ENCODE assay signal across 1 cellular context in the genomic region with DNA sequence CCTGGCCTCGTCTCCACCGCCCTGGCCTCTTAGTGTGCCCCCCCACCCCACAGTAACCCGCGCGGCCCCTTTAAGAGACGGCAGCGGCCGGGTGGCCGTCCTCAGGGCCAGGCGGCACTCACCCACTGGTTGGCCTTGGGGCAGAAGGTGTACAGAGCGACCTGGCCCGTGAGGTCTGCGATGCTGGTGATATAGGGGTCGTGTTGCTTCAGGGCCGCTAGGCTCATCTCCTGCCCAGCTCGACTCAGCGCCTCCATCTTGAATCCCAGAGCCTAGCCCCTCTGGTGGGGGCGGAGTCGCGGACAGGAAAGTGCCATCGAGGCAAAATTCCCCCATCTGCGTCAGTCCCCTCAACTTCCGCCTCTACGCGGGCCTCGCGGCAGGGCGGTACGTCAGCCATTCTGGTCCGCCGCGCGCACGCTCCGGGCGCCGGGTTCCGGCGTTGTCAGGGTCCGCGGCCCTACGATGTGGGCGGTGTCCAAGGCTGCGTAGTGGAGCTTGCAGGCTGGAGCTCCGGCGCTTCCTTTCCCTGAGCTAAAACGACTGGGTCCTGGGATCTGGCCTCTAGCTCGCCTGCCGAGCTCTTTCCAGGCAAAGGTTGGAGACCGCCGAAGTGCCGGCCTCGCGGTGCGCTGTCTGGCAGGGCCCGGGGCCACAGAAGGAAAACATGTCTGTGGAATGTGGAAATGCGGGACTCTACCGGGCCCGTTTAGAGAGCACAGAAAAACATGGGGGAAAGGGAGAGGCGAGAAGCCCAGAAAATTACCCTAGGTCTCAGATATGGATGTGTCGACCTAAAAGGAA.
TF ChIP-seq lines count a peak whose summit lies in the region.

A gene (minus strand): TSS at position 283 of the 804 bp plus-strand sequence. CDS start 26 bp downstream, at position 257.

TF ChIP-seq in HEK293, 187 proteins besides CTCF, POLR2A, EP300 and RAD21 (continued from another document):
- peak; percentile 90 for TF ChIP-seq ZNF610 (tag by site-specific recombination; IDR thresholded peaks at IDR 0.05; ENCODE audit: borderline replicate concordance)
- TF ChIP-seq, protein P1, sequence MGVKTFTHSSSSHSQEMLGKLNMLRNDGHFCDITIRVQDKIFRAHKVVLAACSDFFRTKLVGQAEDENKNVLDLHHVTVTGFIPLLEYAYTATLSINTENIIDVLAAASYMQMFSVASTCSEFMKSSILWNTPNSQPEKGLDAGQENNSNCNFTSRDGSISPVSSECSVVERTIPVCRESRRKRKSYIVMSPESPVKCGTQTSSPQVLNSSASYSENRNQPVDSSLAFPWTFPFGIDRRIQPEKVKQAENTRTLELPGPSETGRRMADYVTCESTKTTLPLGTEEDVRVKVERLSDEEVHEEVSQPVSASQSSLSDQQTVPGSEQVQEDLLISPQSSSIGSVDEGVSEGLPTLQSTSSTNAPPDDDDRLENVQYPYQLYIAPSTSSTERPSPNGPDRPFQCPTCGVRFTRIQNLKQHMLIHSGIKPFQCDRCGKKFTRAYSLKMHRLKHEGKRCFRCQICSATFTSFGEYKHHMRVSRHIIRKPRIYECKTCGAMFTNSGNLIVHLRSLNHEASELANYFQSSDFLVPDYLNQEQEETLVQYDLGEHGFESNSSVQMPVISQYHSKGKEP (tag by site-specific recombination; IDR thresholded peaks at IDR 0.05) = peak; percentile 73
- no peak for TF ChIP-seq ZNF16 (tag by site-specific recombination; IDR thresholded peaks at IDR 0.05; ENCODE audit: low read depth)
- no peak for TF ChIP-seq ZNF776 (tag by site-specific recombination; IDR thresholded peaks at IDR 0.05; ENCODE audit: borderline replicate concordance)
- TF ChIP-seq ZNF157 (tag by site-specific recombination; IDR thresholded peaks at IDR 0.05) = no peak
- no peak; the same call in 1 of the 2 replicates for TF ChIP-seq BCL11A (tag by site-specific recombination; IDR thresholded peaks at IDR 0.05; ENCODE audit: low read depth)
- peak; percentile 76 for TF ChIP-seq OVOL3 (tag by site-specific recombination; IDR thresholded peaks at IDR 0.05)
- peak; percentile 77 for TF ChIP-seq ZBTB8A (tag by site-specific recombination; IDR thresholded peaks at IDR 0.05)
- TF ChIP-seq ZNF529 (tag by site-specific recombination; IDR thresholded peaks at IDR 0.05; ENCODE audit: insufficient replicate concordance) = no peak
- no peak for TF ChIP-seq ZNF555 (tag by site-specific recombination; conservative IDR thresholded peaks at IDR 0.05)
- peak; percentile 89 for TF ChIP-seq ZNF394 (tag by site-specific recombination; IDR thresholded peaks at IDR 0.05; ENCODE audit: borderline replicate concordance)
- TF ChIP-seq MZF1 (tag by site-specific recombination; IDR thresholded peaks at IDR 0.05; ENCODE audit: borderline replicate concordance) = peak; percentile 53; the same call in 1 of the 2 replicates
- no peak for TF ChIP-seq ZNF670 (tag by site-specific recombination; IDR thresholded peaks at IDR 0.05; ENCODE audit: low read depth)
- peak; percentile 86 for TF ChIP-seq ZEB2 (tag by site-specific recombination; IDR thresholded peaks at IDR 0.05)
- no peak for TF ChIP-seq ZBTB1 (tag by site-specific recombination; IDR thresholded peaks at IDR 0.05)
- TF ChIP-seq IKZF3 (tag by site-specific recombination; IDR thresholded peaks at IDR 0.05) = peak; percentile 65; the same call in 1 of the 2 replicates
- TF ChIP-seq ZNF121 (tag by site-specific recombination; IDR thresholded peaks at IDR 0.05) = peak; percentile 79; the same call in 1 of the 2 replicates
- no peak for TF ChIP-seq ZNF549 (tag by site-specific recombination; IDR thresholded peaks at IDR 0.05)
- TF ChIP-seq, protein P2, sequence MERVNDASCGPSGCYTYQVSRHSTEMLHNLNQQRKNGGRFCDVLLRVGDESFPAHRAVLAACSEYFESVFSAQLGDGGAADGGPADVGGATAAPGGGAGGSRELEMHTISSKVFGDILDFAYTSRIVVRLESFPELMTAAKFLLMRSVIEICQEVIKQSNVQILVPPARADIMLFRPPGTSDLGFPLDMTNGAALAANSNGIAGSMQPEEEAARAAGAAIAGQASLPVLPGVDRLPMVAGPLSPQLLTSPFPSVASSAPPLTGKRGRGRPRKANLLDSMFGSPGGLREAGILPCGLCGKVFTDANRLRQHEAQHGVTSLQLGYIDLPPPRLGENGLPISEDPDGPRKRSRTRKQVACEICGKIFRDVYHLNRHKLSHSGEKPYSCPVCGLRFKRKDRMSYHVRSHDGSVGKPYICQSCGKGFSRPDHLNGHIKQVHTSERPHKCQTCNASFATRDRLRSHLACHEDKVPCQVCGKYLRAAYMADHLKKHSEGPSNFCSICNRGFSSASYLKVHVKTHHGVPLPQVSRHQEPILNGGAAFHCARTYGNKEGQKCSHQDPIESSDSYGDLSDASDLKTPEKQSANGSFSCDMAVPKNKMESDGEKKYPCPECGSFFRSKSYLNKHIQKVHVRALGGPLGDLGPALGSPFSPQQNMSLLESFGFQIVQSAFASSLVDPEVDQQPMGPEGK (tag by site-specific recombination; IDR thresholded peaks at IDR 0.05) = peak; percentile 89
- TF ChIP-seq ZFP41 (tag by site-specific recombination; IDR thresholded peaks at IDR 0.05; ENCODE audit: borderline replicate concordance) = no peak
- no peak for TF ChIP-seq HOXA7 (CRISPR knock-in tag; IDR thresholded peaks at IDR 0.05; ENCODE audit: borderline replicate concordance)
- TF ChIP-seq, protein P3, sequence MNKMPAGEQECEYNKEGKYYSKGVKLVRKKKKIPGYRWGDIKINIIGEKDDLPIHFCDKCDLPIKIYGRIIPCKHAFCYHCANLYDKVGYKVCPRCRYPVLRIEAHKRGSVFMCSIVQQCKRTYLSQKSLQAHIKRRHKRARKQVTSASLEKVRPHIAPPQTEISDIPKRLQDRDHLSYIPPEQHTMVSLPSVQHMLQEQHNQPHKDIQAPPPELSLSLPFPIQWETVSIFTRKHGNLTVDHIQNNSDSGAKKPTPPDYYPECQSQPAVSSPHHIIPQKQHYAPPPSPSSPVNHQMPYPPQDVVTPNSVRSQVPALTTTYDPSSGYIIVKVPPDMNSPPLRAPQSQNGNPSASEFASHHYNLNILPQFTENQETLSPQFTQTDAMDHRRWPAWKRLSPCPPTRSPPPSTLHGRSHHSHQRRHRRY (tag by site-specific recombination; IDR thresholded peaks at IDR 0.05) = no peak
- no peak for TF ChIP-seq ZNF311 (tag by site-specific recombination; IDR thresholded peaks at IDR 0.05; ENCODE audit: borderline replicate concordance)
